In the genomic region with DNA sequence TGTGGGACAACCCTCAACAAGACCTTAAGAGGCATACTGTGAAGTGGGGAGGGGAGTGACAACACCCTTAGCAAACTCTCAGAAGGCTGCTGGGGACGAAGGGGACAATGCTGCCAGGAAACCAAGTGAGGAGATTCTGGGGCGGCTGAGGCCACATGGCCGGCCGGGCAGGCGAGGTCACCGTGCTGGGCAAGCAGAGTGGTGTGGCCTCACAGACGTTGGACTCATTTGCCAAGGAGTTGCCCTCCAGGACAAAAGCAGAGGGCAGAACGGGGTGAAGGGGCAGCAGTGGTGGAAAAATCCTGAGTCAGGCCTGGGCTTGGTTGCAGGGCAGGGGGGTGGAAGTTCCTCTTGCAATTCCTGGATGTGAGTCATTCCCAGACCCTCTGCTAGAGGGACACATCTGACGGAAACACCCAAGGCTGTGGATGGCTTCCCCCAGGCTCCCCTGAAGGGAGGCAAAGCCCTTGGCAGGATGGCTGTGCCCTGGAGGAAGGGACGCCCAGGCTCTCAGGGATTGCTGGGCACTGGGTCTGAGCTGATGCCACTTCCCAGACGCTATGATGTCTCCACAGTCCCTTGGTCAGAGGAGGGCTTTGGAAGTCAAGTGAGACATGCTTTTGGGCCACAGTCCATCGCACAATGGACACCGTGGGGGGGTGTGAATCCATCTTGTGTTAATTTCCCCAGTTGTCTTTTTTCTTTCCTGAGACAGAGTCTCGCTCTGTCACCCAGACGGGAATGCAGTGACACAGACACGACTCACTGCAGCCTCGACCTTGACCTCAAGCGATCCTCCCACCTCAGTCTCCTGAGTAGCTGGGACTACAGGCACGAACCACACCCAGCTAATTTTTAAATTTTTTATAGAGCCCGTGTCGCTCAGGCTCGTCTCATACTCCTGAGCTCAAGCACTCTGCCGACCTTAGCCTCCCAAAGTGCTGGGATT, we compare ENCODE assay signal across 1 cellular context.
TF ChIP-seq lines count a peak whose summit lies in the region.

No MANE protein-coding gene starts in this region.

TF ChIP-seq in endothelial cell of umbilical vein, 7 proteins besides CTCF, POLR2A, EP300 and RAD21 (continued from another document):
- TF ChIP-seq FOS (IDR thresholded peaks at IDR 0.05; ENCODE audit: borderline replicate concordance, insufficient read depth, low read length) (peak; percentile 86), EZH2 (IDR thresholded peaks at IDR 0.05; ENCODE audit: borderline replicate concordance, low read depth, low read length, severe bottlenecking) (no peak), POLR2AphosphoS5 (IDR thresholded peaks at IDR 0.05; ENCODE audit: insufficient read depth, low read depth, low read length) (peak; percentile 97), JUN (IDR thresholded peaks at IDR 0.05; ENCODE audit: borderline replicate concordance, insufficient read depth, insufficient read length, low read depth) (peak; percentile 95), GATA2 (IDR thresholded peaks at IDR 0.05; ENCODE audit: insufficient read depth, insufficient read length, low read depth, low read length) (peak; percentile 49)
TF ChIP-seq in endothelial cell of umbilical vein: peak in this region for 5.
